21 cellular contexts compared by ENCODE assay signal in genomic region chr9:135109650-135110049, GRCh38. TPM values are rescaled to one million over a fixed set of nuclear protein-coding genes. Genes with fewer than 3 reads are reported as not detected.
DNase-seq lines count a peak whose midpoint lies in the region; ATAC-seq and TF ChIP-seq lines count a peak whose summit lies in the region.
"Had no signal": no experiment of that assay in that cellular context is flagged by ENCODE, and none has a peak within 500 bp of the region (broad histone marks: within the 10 kb centered on the region; RNA-seq: fewer than 3 reads in every experiment).

No MANE protein-coding gene starts in this region.

- ATAC-seq in Right ventricle myocardium inferior: no peak
- no peak for ATAC-seq in heart right ventricle
- ATAC-seq in stimulated activated naive CD8-positive, alpha-beta T cell treated with anti-CD3 and anti-CD28 coated beads, Interleukin-15, Interleukin-2, amounts not matched to agents 100 U/mL and 50 U/mL, for 24 hours: no peak
- no peak for ATAC-seq in natural killer cell treated with Interleukin-12 subunit alpha and Interleukin-12 subunit beta and Interleukin-15 and Interleukin-18, amount 100 ng/mL, for 72 hours

- CTCF ChIA-PET in A673 (lab: Charles Lee): no interaction called here

- no peaks in the 10 kb centered on the region for H3K36me3 ChIP-seq in heart right ventricle
- H3K36me3 ChIP-seq in A673 (ENCODE audit: insufficient read depth, low read length, poor library complexity, severe bottlenecking): peaks cover 82% of the 10 kb centered on the region

- DNase-seq in Right ventricle myocardium inferior (ENCODE audit: missing footprints) (peak; percentile 66), heart right ventricle (no peak), A673 (ENCODE audit: low spot score) (no peak), glutamatergic neuron (no peak), T-helper 1 cell (no peak)
- DNase-seq in stimulated activated naive CD8-positive, alpha-beta T cell treated with anti-CD3 and anti-CD28 coated beads, Interleukin-15, Interleukin-2, amounts not matched to agents 100 U/mL and 50 U/mL, for 24 hours: no peak
- DNase-seq in natural killer cell treated with Interleukin-12 subunit alpha and Interleukin-12 subunit beta and Interleukin-15 and Interleukin-18, amount 100 ng/mL, for 72 hours (ENCODE audit: low spot score): no peak
- DNase-seq: ACHN; AML-193; BE2C; C1 segment of cervical spinal cord; Calu3; CD4-positive, alpha-beta memory T cell; COR-L47; DMS53; DMS79 treated with DMSO at 0.1 percent for 48 hours; GF-D8; GOT3; HCEC 1CT had no signal

- BruUV-seq in A673 (replicated peaks; lab: Mats Ljungman, UMichigan): no TSS peak

- H3K4me1 ChIP-seq in heart right ventricle (peaks cover 0 to 10% (median 0%) of the 10 kb centered on the region in 9 donors), A673 (ENCODE audit: insufficient read depth, low read length, poor library complexity, severe bottlenecking) (no peaks in the 10 kb centered on the region)
- H3K4me1 ChIP-seq: BE2C had no signal

- no peak overlapping the region for H3K27ac Mint-ChIP-seq in glutamatergic neuron (ENCODE audit: unreplicated experiment)
- H3K27ac Mint-ChIP-seq in natural killer cell treated with Interleukin-12 subunit alpha and Interleukin-12 subunit beta and Interleukin-15 and Interleukin-18, amount 100 ng/mL, for 72 hours: no peak overlapping the region
- H3K27ac Mint-ChIP-seq: CD4-positive, alpha-beta memory T cell had no signal

- peaks cover 17% of the 10 kb centered on the region for H3K4me1 Mint-ChIP-seq in glutamatergic neuron (ENCODE audit: low read depth, unreplicated experiment)
- peaks cover 6 to 11% of the 10 kb centered on the region in 2 donors for H3K4me1 Mint-ChIP-seq in natural killer cell treated with Interleukin-12 subunit alpha and Interleukin-12 subunit beta and Interleukin-15 and Interleukin-18, amount 100 ng/mL, for 72 hours (ENCODE audit: low read depth in 2 of 2)
- H3K4me1 Mint-ChIP-seq: CD4-positive, alpha-beta memory T cell had no signal

- H3K27me3 Mint-ChIP-seq in glutamatergic neuron (ENCODE audit: unreplicated experiment): peaks cover 2% of the 10 kb centered on the region
- H3K27me3 Mint-ChIP-seq in natural killer cell treated with Interleukin-12 subunit alpha and Interleukin-12 subunit beta and Interleukin-15 and Interleukin-18, amount 100 ng/mL, for 72 hours: peaks cover 10 to 17% of the 10 kb centered on the region in 2 donors

- H3K9me3 Mint-ChIP-seq in glutamatergic neuron (ENCODE audit: unreplicated experiment): peaks cover 2% of the 10 kb centered on the region
- no peaks in the 10 kb centered on the region for H3K9me3 Mint-ChIP-seq in natural killer cell treated with Interleukin-12 subunit alpha and Interleukin-12 subunit beta and Interleukin-15 and Interleukin-18, amount 100 ng/mL, for 72 hours
- H3K9me3 Mint-ChIP-seq: CD4-positive, alpha-beta memory T cell had no signal

- H3K9me3 ChIP-seq in heart right ventricle (no peaks in the 10 kb centered on the region), A673 (ENCODE audit: low read depth, low read length, poor library complexity, severe bottlenecking) (no peaks in the 10 kb centered on the region)
- H3K9me3 ChIP-seq: BE2C had no signal

- intact Hi-C loops in Right ventricle myocardium inferior (cut with DNase I): no loop called here
- intact Hi-C loops in heart right ventricle (cut with DNase I): no loop called here
- intact Hi-C loops in A673 (cut with micrococcal nuclease; ENCODE audit: unreplicated experiment): no loop called here

- H3K27ac ChIP-seq in heart right ventricle (no peak overlapping the region), A673 (ENCODE audit: low read depth, low read length, poor library complexity, severe bottlenecking) (peak overlapping the region; percentile 37), angular gyrus (ENCODE audit: low read depth, low read length) (peak overlapping the region; percentile 82)
- H3K27ac ChIP-seq: 22Rv1 had no signal

- no peak overlapping the region for H3K4me3 ChIP-seq in heart right ventricle
- no peak overlapping the region for H3K4me3 ChIP-seq in A673 (ENCODE audit: low read depth, low read length, poor library complexity, severe bottlenecking)

- peaks cover 0 to 38% (median 28%) of the 10 kb centered on the region in 7 donors for H3K27me3 ChIP-seq in heart right ventricle
- H3K27me3 ChIP-seq in A673 (replicated peaks; ENCODE audit: insufficient read depth, low read depth, low read length, poor library complexity): no peaks in the 10 kb centered on the region
- H3K27me3 ChIP-seq: BE2C had no signal

- peak overlapping the region; percentile 28 for H3K4me3 Mint-ChIP-seq in glutamatergic neuron (ENCODE audit: unreplicated experiment)
- no peak overlapping the region for H3K4me3 Mint-ChIP-seq in natural killer cell treated with Interleukin-12 subunit alpha and Interleukin-12 subunit beta and Interleukin-15 and Interleukin-18, amount 100 ng/mL, for 72 hours

- WGBS in heart right ventricle, 2 donors: 62 to 73% methylated on average over 8 of the region's 8 CpGs

- no peaks in the 10 kb centered on the region for H3K36me3 Mint-ChIP-seq in glutamatergic neuron (ENCODE audit: unreplicated experiment)
- no peaks in the 10 kb centered on the region for H3K36me3 Mint-ChIP-seq in natural killer cell treated with Interleukin-12 subunit alpha and Interleukin-12 subunit beta and Interleukin-15 and Interleukin-18, amount 100 ng/mL, for 72 hours
- H3K36me3 Mint-ChIP-seq: CD4-positive, alpha-beta memory T cell had no signal

- TF ChIP-seq CTCF in heart right ventricle (IDR thresholded peaks at IDR 0.05) (no peak), A673 (conservative IDR thresholded peaks at IDR 0.05; ENCODE audit: low read depth, low read length) (no peak), glutamatergic neuron (IDR thresholded peaks at IDR 0.05; ENCODE audit: partially characterized antibody, unreplicated experiment) (no peak)

- POLR2A ChIA-PET in A673 (lab: Charles Lee; ENCODE audit: low non-redundant PET): no interaction called here

RNA-seq across cellular contexts. Expression of gene OLFM1, which starts 22.2 kb away (rescaled TPM):
- total RNA-seq in Right ventricle myocardium inferior (17.9 TPM), heart right ventricle (10 to 100 TPM in 2 of 10 donors, 1 to 10 TPM in 8; 3.3 to 13.3 (median 5.9) TPM), A673 (2021) (278 and 308 TPM in 2 replicates), glutamatergic neuron (ENCODE audit: unreplicated experiment) (387 TPM)
- polyA plus RNA-seq in heart right ventricle: 10 to 100 TPM; 11.3 to 14.9 TPM
- total RNA-seq in natural killer cell treated with Interleukin-12 subunit alpha and Interleukin-12 subunit beta and Interleukin-15 and Interleukin-18, amount 100 ng/mL, for 72 hours: not detected
- total RNA-seq: CD4-positive, alpha-beta memory T cell had no signal
- polyA plus RNA-seq: CD4-positive, alpha-beta memory T cell had no signal

Comparison
In these comparisons a context has a peak if more than half of its experiments do, and no peak if none do; other contexts are left out.
1. H3K27ac ChIP-seq: peak in A673 (single experiment) and angular gyrus (single experiment); none in heart right ventricle (0 of 10).
2. RNA of gene OLFM1, which starts 22.2 kb away (total RNA-seq): 387 TPM in glutamatergic neuron (single experiment) and 278 to 308 TPM in A673; 17.9 TPM in Right ventricle myocardium inferior (single experiment), 3.3 to 13.3 TPM in heart right ventricle and not detected in natural killer cell treated with Interleukin-12 subunit alpha and Interleukin-12 subunit beta and Interleukin-15 and Interleukin-18, amount 100 ng/mL, for 72 hours; every median in the first group is over 10 times any median in the second.